In genomic region chr12:123270380-123271181, GRCh38 we compare ENCODE assay signal across 8 cellular contexts. TPM values are rescaled to one million over a fixed set of nuclear protein-coding genes. Genes with fewer than 3 reads are reported as not detected.
DNase-seq lines count a peak whose midpoint lies in the region; ATAC-seq, FAIRE-seq and TF ChIP-seq lines count a peak whose summit lies in the region.

No MANE protein-coding gene starts in this region.

- peaks cover 8% of the 10 kb centered on the region in 2 experiments for H4K20me1 ChIP-seq in H1 (replicated peaks in 1 of 2; ENCODE audit: control insufficient read depth in 1 of 2, insufficient read depth in 2 of 2, low read length in 2 of 2)

- peak overlapping the region; percentile 55 for H3K4ac ChIP-seq in H1 (replicated peaks; ENCODE audit: insufficient read length, low read depth, low read length)

- 4% methylated on average over 32 of the region's 75 CpGs; no CpG with 5 or more reads in 1 of the 2 experiments for WGBS in H1 (ENCODE audit: extremely low coverage in 1 of 2, insufficient coverage in 1 of 2, insufficient read length in 1 of 2, insufficient replicate concordance in 2 of 2, low coverage in 1 of 2, low lambda C conversion rate in 2 of 2, missing lambda C conversion rate in 1 of 2), 2 experiments

- peaks cover 6% of the 10 kb centered on the region for H3K79me1 ChIP-seq in H1 (ENCODE audit: low read depth, low read length)

- peaks cover 9% of the 10 kb centered on the region for H3K23me2 ChIP-seq in H1 (ENCODE audit: low read depth, low read length)

- ATAC-seq in HG02571 (IDR thresholded peaks at IDR 0.05; ENCODE audit: unreplicated experiment) (peak; percentile 17), mucosa of descending colon (peak; percentile 27)

- H3K36me3 ChIP-seq in SK-N-MC (ENCODE audit: insufficient read depth, low read length) (no peaks in the 10 kb centered on the region; the same call in 1 of the 2 replicates), H1 (ENCODE audit: control insufficient read depth in 2 of 4, insufficient read depth in 4 of 4, low read length in 3 of 4) (peaks cover 0 to 12% (median 8%) of the 10 kb centered on the region in 4 experiments; a peak in 6 of 8 replicates), mucosa of descending colon (ENCODE audit: low read depth) (no peaks in the 10 kb centered on the region), uterus (no peaks in the 10 kb centered on the region)

- TF ChIP-seq EP300 in H1 (IDR thresholded peaks at IDR 0.05; ENCODE audit: borderline replicate concordance in 1 of 2, low read depth in 2 of 2, low read length in 2 of 2), result no peak

- H2BK15ac ChIP-seq in H1 (ENCODE audit: low read length), result no peak overlapping the region

- H4K5ac ChIP-seq in H1 (ENCODE audit: insufficient read length, low read depth, low read length), result peak overlapping the region; percentile 83

- intact Hi-C loops in mucosa of descending colon (cut with DNase I, micrococcal nuclease), result no loop called here
- intact Hi-C loops in uterus (cut with DNase I; ENCODE audit: low total_unique reads), result no loop called here

- no peak overlapping the region for H2AK5ac ChIP-seq in H1 (ENCODE audit: low read depth, low read length)

- peak overlapping the region; percentile 93 to 96 for H3K4me2 ChIP-seq in H1 (ENCODE audit: insufficient read depth in 1 of 2, low read depth in 2 of 2, low read length in 2 of 2)

- H3K27ac ChIP-seq in SK-N-MC (no peak overlapping the region), H1 (ENCODE audit: low read depth, low read length) (peak overlapping the region; percentile 85), uterus (peak overlapping the region; percentile 80 to 92)

- TF ChIP-seq POLR2A in H1 (IDR thresholded peaks at IDR 0.05; ENCODE audit: control extremely low read depth in 1 of 2, low read depth in 2 of 2, low read length in 2 of 2), result no peak
- no peak for TF ChIP-seq POLR2A in uterus (IDR thresholded peaks at IDR 0.05)

- no peak overlapping the region for H3K23ac ChIP-seq in H1 (ENCODE audit: insufficient read length)

- peak overlapping the region; percentile 88; the same call in 1 of the 2 replicates for H2BK5ac ChIP-seq in H1 (ENCODE audit: low read depth, low read length)

- no peak overlapping the region for H3K14ac ChIP-seq in H1 (ENCODE audit: insufficient read length)

- H2AFZ ChIP-seq in H1 (ENCODE audit: low read length), result no peak overlapping the region

- CTCF ChIA-PET in H1 (lab: Charles Lee; ENCODE audit: partially characterized antibody), result interaction anchor here (0.6 to 1.2 kb wide), 3 partner anchors 9 to 402 kb away, joined by 3 to 4 read pairs (median 3); no protein-coding TSS in a partner anchor

- peak overlapping the region; percentile 93 for H3K18ac ChIP-seq in H1 (ENCODE audit: extremely low read depth, low read length)

- FAIRE-seq in H1 (lab: Jason Lieb, UNC), result no peak

- peaks cover 0 to 55% of the 10 kb centered on the region in 2 experiments; a peak in 2 of 4 replicates for H3K79me2 ChIP-seq in H1 (ENCODE audit: control insufficient read depth in 1 of 2, insufficient read depth in 2 of 2, low read length in 2 of 2)

- H2BK20ac ChIP-seq in H1 (ENCODE audit: low read length), result no peak overlapping the region

- TF ChIP-seq RAD21 in H1 (IDR thresholded peaks at IDR 0.05 in 1 of 2, conservative IDR thresholded peaks at IDR 0.05 in 1 of 2; ENCODE audit: low read depth in 2 of 2, low read length in 2 of 2), result no peak

- peaks cover 2 to 17% (median 13%) of the 10 kb centered on the region in 4 experiments for H3K4me1 ChIP-seq in H1 (replicated peaks in 1 of 4; ENCODE audit: control insufficient read depth in 3 of 4, insufficient read depth in 4 of 4, low read length in 3 of 4)
- H3K4me1 ChIP-seq in mucosa of descending colon (ENCODE audit: low read depth), result peaks cover 6% of the 10 kb centered on the region
- peaks cover 0 to 8% of the 10 kb centered on the region in 2 donors for H3K4me1 ChIP-seq in uterus

- peak overlapping the region; percentile 74 for H3K9ac ChIP-seq in SK-N-MC (ENCODE audit: insufficient read length)
- H3K9ac ChIP-seq in H1 (replicated peaks in 1 of 4; ENCODE audit: extremely low read depth in 1 of 4, low read depth in 3 of 4, low read length in 3 of 4), result peak overlapping the region; percentile 88 to 98 (median 91)

- no peak for TF ChIP-seq CTCF in H1 (IDR thresholded peaks at IDR 0.05; ENCODE audit: control extremely low read depth in 1 of 3, insufficient read depth in 1 of 3, low read depth in 1 of 3, low read length in 3 of 3)
- no peak for TF ChIP-seq CTCF in mucosa of descending colon (IDR thresholded peaks at IDR 0.05)
- no peak for TF ChIP-seq CTCF in uterus (IDR thresholded peaks at IDR 0.05)

- H2BK120ac ChIP-seq in H1 (replicated peaks; ENCODE audit: low read depth, low read length), result no peak overlapping the region

- H3K4me3 ChIP-seq in SK-N-MC (peak overlapping the region; percentile 83), H1 (ENCODE audit: extremely low read depth in 1 of 4, insufficient read depth in 2 of 4, low read depth in 3 of 4, low read length in 4 of 4) (peak overlapping the region; percentile 75 to 94 (median 88)), mucosa of descending colon (peak overlapping the region; percentile 59), uterus (peak overlapping the region; percentile 57 to 73)

- H3K27me3 ChIP-seq in H1 (replicated peaks in 1 of 4; ENCODE audit: control insufficient read depth in 3 of 4, extremely low read depth in 1 of 4, insufficient read depth in 3 of 4, low read length in 3 of 4) (no peaks in the 10 kb centered on the region), uterus (no peaks in the 10 kb centered on the region)

- H3K56ac ChIP-seq in H1 (replicated peaks; ENCODE audit: insufficient read length, low read depth, low read length), result peak overlapping the region; percentile 77

- H4K8ac ChIP-seq in H1 (ENCODE audit: extremely low read depth, insufficient read depth, low read length), result peak overlapping the region; percentile 87

- no peaks in the 10 kb centered on the region for H3K9me3 ChIP-seq in SK-N-MC (ENCODE audit: low read depth, low read length)
- H3K9me3 ChIP-seq in H1 (ENCODE audit: insufficient read depth in 2 of 2, low read depth in 1 of 2, low read length in 1 of 2), result no peaks in the 10 kb centered on the region
- no peaks in the 10 kb centered on the region for H3K9me3 ChIP-seq in mucosa of descending colon
- no peaks in the 10 kb centered on the region for H3K9me3 ChIP-seq in uterus

- DNase-seq in DMS153 treated with DMSO at 0.1 percent for 48 hours (lab: John Stamatoyannopoulos, UW; ENCODE audit: unreplicated experiment) (peak; percentile 18), DMS153 (lab: John Stamatoyannopoulos, UW) (no peak), SK-N-MC (ENCODE audit: low read depth, low spot score) (no peak), H1 (ENCODE audit: low read depth in 1 of 2, low spot score in 2 of 2) (peak in 1 of 2 experiments; percentile 59), mucosa of descending colon (peak in 2 of 3 donors; percentile 58 to 67), uterus (peak in 1 of 2 donors; percentile 38), NAMALWA (ENCODE audit: low spot score) (no peak)

- H2BK12ac ChIP-seq in H1 (ENCODE audit: low read depth, low read length), result no peak overlapping the region

- POLR2A ChIA-PET in H1 (lab: Charles Lee; ENCODE audit: partially characterized antibody), result interaction anchor here (0.9 to 5.2 kb wide), 13 partner anchors 12 to 331 kb away, joined by 3 to 42 read pairs (median 4); partner anchors contain the start of genes DDX55, KMT5A, MPHOSPH9 and MTRFR

- peak overlapping the region; percentile 35 for H4K91ac ChIP-seq in H1 (replicated peaks; ENCODE audit: insufficient read length, low read length)

TF ChIP-seq in H1, 55 proteins besides CTCF, POLR2A, EP300 and RAD21 (continues in another document):
- TF ChIP-seq TAF1 (IDR thresholded peaks at IDR 0.05; ENCODE audit: low read depth, low read length), result peak; percentile 16
- no peak for TF ChIP-seq CHD1 (IDR thresholded peaks at IDR 0.05; ENCODE audit: low read depth, low read length)

RNA-seq across cellular contexts. Expression of gene CDK2AP1, which starts 1.1 kb away (rescaled TPM):
- total RNA-seq in H1 (2021; fragmentation: NEBNext Ultra II Directional; extraction: Animal tissue kit (Norgen Biotek cat#: 25700)), result 224 and 225 TPM in 2 replicates
- 113 and 232 TPM in 2 replicates for polyA plus RNA-seq in H1 (2011; rRNA removed)
- 208 TPM for polyA plus RNA-seq in H1 (2011; cell fraction: cytosol; rRNA removed)
- polyA plus RNA-seq in H1 (2011; cell fraction: nucleus; rRNA removed), result 54.5 TPM
- 161 to 251 TPM (median 168 TPM) in 4 replicates for polyA plus RNA-seq in H1 (2012, experiment 1 of 2)
- 208 TPM for polyA plus RNA-seq in H1 (2012, experiment 2 of 2)
- 239 TPM for polyA plus RNA-seq in H1 (2013, experiment 1 of 2)
- 248 TPM for polyA plus RNA-seq in H1 (2013, experiment 2 of 2)
- 75.7 and 102 TPM in 2 replicates for polyA minus RNA-seq in H1 (2011; rRNA and poly(A)+ RNA removed)
- 82.2 TPM for polyA minus RNA-seq in H1 (2011; cell fraction: cytosol; rRNA and poly(A)+ RNA removed)
- polyA minus RNA-seq in H1 (2011; cell fraction: nucleus; rRNA and poly(A)+ RNA removed), result 53.7 TPM
- total RNA-seq in mucosa of descending colon (100 to 1,000 TPM in 1 of 3 donors, 10 to 100 TPM in 2; 41.2 to 125 (median 61.9) TPM), uterus (100 to 1,000 TPM in 2 of 4 donors, 10 to 100 TPM in 2; 54.3 to 120 (median 89.9) TPM)

RNA-seq across cellular contexts. Expression of gene MTRFR, which starts 37.3 kb away (rescaled TPM):
- total RNA-seq in H1 (2021; fragmentation: NEBNext Ultra II Directional; extraction: Animal tissue kit (Norgen Biotek cat#: 25700)), result 12.0 and 12.9 TPM in 2 replicates
- 6.9 and 9.2 TPM in 2 replicates for polyA plus RNA-seq in H1 (2011; rRNA removed)
- polyA plus RNA-seq in H1 (2011; cell fraction: cytosol; rRNA removed), result 11.2 TPM
- 9.3 TPM for polyA plus RNA-seq in H1 (2011; cell fraction: nucleus; rRNA removed)
- 13.7 to 18.0 TPM (median 15.6 TPM) in 4 replicates for polyA plus RNA-seq in H1 (2012, experiment 1 of 2)
- 5.5 TPM for polyA plus RNA-seq in H1 (2012, experiment 2 of 2)
- 11.4 TPM for polyA plus RNA-seq in H1 (2013, experiment 1 of 2)
- polyA plus RNA-seq in H1 (2013, experiment 2 of 2), result 12.2 TPM
- polyA minus RNA-seq in H1 (2011; rRNA and poly(A)+ RNA removed), result 10.0 and 10.4 TPM in 2 replicates
- polyA minus RNA-seq in H1 (2011; cell fraction: cytosol; rRNA and poly(A)+ RNA removed), result 8.9 TPM
- polyA minus RNA-seq in H1 (2011; cell fraction: nucleus; rRNA and poly(A)+ RNA removed), result 19.4 TPM
- 10 to 100 TPM in 2 of 3 donors, 1 to 10 TPM in 1; 9.0 to 11.2 (median 10.4) TPM for total RNA-seq in mucosa of descending colon
- 10 to 100 TPM in 2 of 4 donors, 1 to 10 TPM in 1, under 1 TPM in 1; 0.51 to 18.9 (median 8.3) TPM for total RNA-seq in uterus

RNA-seq across cellular contexts. Expression of gene MPHOSPH9, which starts 37.6 kb away (rescaled TPM):
- 47.7 and 48.8 TPM in 2 replicates for total RNA-seq in H1 (2021; fragmentation: NEBNext Ultra II Directional; extraction: Animal tissue kit (Norgen Biotek cat#: 25700))
- polyA plus RNA-seq in H1 (2011; rRNA removed), result 6.8 and 8.8 TPM in 2 replicates
- polyA plus RNA-seq in H1 (2011; cell fraction: cytosol; rRNA removed), result 11.4 TPM
- 11.4 TPM for polyA plus RNA-seq in H1 (2011; cell fraction: nucleus; rRNA removed)
- polyA plus RNA-seq in H1 (2012, experiment 1 of 2), result 14.7 to 23.5 TPM (median 16.8 TPM) in 4 replicates
- 0.94 TPM for polyA plus RNA-seq in H1 (2012, experiment 2 of 2)
- polyA plus RNA-seq in H1 (2013, experiment 1 of 2), result 26.1 TPM
- polyA plus RNA-seq in H1 (2013, experiment 2 of 2), result 22.2 TPM
- 23.0 and 46.1 TPM in 2 replicates for polyA minus RNA-seq in H1 (2011; rRNA and poly(A)+ RNA removed)
- polyA minus RNA-seq in H1 (2011; cell fraction: cytosol; rRNA and poly(A)+ RNA removed), result 18.3 TPM
- 73.2 TPM for polyA minus RNA-seq in H1 (2011; cell fraction: nucleus; rRNA and poly(A)+ RNA removed)
- total RNA-seq in mucosa of descending colon (10 to 100 TPM; 19.6 to 28.7 (median 19.8) TPM), uterus (100 to 1,000 TPM in 2 of 4 donors, 10 to 100 TPM in 2; 21.3 to 124 (median 75.1) TPM)

Comparison
In these comparisons a context has a peak if more than half of its experiments do, and no peak if none do; other contexts are left out.
1. DNase-seq: peak in DMS153 treated with DMSO at 0.1 percent for 48 hours (single experiment) and mucosa of descending colon (2 of 3); none in DMS153 (single experiment), SK-N-MC (single experiment) and NAMALWA (single experiment).
2. Peak in every context shown above with its lines, with median percentiles within 50 percentile points of each other: H3K4me3 ChIP-seq.